ENCODE assay signal across 19 cellular contexts in the genomic region with DNA sequence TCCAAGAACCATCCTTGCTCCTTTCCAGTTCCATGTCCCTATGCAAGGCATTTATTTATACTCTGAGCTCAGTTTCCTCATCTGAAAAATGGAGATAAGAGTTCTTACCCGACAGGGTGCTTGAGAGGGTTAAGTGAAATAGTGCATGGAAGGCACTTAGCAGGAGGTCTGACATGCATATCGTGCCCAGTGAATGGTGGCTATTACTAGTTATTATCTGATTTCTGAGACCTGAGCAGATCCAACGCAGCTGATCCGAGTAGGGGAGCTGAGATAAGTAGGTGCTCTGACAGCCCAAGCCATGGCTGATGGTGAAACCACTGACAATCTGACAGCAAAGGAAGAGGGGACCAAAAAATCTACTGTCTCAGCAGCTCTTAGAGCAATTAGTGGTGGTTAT. TPM values are rescaled to one million over a fixed set of nuclear protein-coding genes. Genes with fewer than 3 reads are reported as not detected.
"Had no signal": no experiment of that assay in that cellular context is flagged by ENCODE, and none has a peak within 500 bp of the region (broad histone marks: within the 10 kb centered on the region; RNA-seq: fewer than 3 reads in every experiment).

No MANE protein-coding gene starts in this region.

- H3K27me3 ChIP-seq: gastrocnemius medialis, heart right ventricle, stomach, thyroid gland, upper lobe of right lung, vagina had no signal

- ATAC-seq: esophagus mucosa; gastrocnemius medialis; heart right ventricle; naive thymus-derived CD4-positive, alpha-beta T cell; psoas muscle; sciatic nerve; upper lobe of right lung had no signal

- H3K9me3 ChIP-seq: gastrocnemius medialis, heart right ventricle, neutrophil, psoas muscle, stomach, thyroid gland, upper lobe of right lung, vagina had no signal

- DNase-seq: effector memory CD4-positive, alpha-beta T cell; gastrocnemius medialis; heart right ventricle; hypothalamus; kidney glomerular epithelial cell; mesendoderm; naive thymus-derived CD4-positive, alpha-beta T cell; nephron progenitor cell; psoas muscle; stimulated activated CD4-positive, alpha-beta T cell treated with anti-CD3 and anti-CD28 coated beads, Interleukin-2, amount 100 ng/mL, for 24 hours; stimulated activated naive CD4-positive, alpha-beta T cell; stomach; thyroid gland; upper lobe of right lung had no signal

- H3K36me3 ChIP-seq: gastrocnemius medialis, heart right ventricle, neutrophil, stomach, thyroid gland, upper lobe of right lung, vagina had no signal

- H3K27ac ChIP-seq: gastrocnemius medialis, neutrophil, psoas muscle, skin epidermis, upper lobe of right lung, vagina had no signal

- H3K4me3 ChIP-seq: gastrocnemius medialis, heart right ventricle, psoas muscle, skin epidermis, stomach, thyroid gland, upper lobe of right lung, vagina had no signal

RNA-seq across cellular contexts. Expression of gene NAV2, which starts 24.9 kb away (rescaled TPM):
- polyA plus RNA-seq: naive thymus-derived CD4-positive, alpha-beta T cell had no signal
